Comparison of ENCODE assay signal across 17 cellular contexts in genomic region chr9:120464176-120464575, GRCh38.
"Had no signal": no experiment of that assay in that cellular context is flagged by ENCODE, and none has a peak within 500 bp of the region (broad histone marks: within the 10 kb centered on the region; RNA-seq: fewer than 3 reads in every experiment).

No MANE protein-coding gene starts in this region.

- H3K4me1 ChIP-seq: foreskin keratinocyte, pancreas had no signal

- H3K27me3 ChIP-seq: esophagus muscularis mucosa, foreskin keratinocyte, pancreas, tibial nerve had no signal

- DNase-seq: activated CD4-positive, alpha-beta T cell treated with anti-CD3 and anti-CD28 coated beads, Interleukin-2, amount 50 U/mL, for 1 hour; activated naive CD8-positive, alpha-beta T cell treated with anti-CD3 and anti-CD28 coated beads for 36 hours; amygdala; central memory CD4-positive, alpha-beta T cell; effector CD4-positive, alpha-beta T cell; foreskin keratinocyte; left colon; mammary epithelial cell; pancreas; stimulated activated CD4-positive, alpha-beta T cell treated with anti-CD3 and anti-CD28 coated beads, Interleukin-2, amount 100 ng/mL, for 48 hours; T-helper 1 cell; T1000 had no signal

- H3K4me3 ChIP-seq: coronary artery, esophagus muscularis mucosa, pancreas, tibial nerve had no signal

- H3K27ac ChIP-seq: coronary artery, foreskin keratinocyte, pancreas, tibial nerve had no signal

- H3K9me3 ChIP-seq: esophagus muscularis mucosa, pancreas, tibial nerve had no signal

- ATAC-seq: activated CD4-positive, CD25-positive, alpha-beta regulatory T cell treated with anti-CD3 and anti-CD28 coated beads, Interleukin-2, amount 50 U/mL, for 24 hours; foreskin keratinocyte; left colon; pancreas; stimulated activated memory B cell treated with anti-CD40 and anti-IgM and Interleukin-4, amounts not matched to agents 10 μg/mL and 1 μg/mL and 100 μg/mL, for 72 hours had no signal
